23 cellular contexts compared by ENCODE assay signal in genomic region chr21:43684424-43684823, GRCh38. TPM values are rescaled to one million over a fixed set of nuclear protein-coding genes. Genes with fewer than 3 reads are reported as not detected.
DNase-seq lines count a peak whose midpoint lies in the region; ATAC-seq lines count a peak whose summit lies in the region.
"Had no signal": no experiment of that assay in that cellular context is flagged by ENCODE, and none has a peak within 500 bp of the region (broad histone marks: within the 10 kb centered on the region; RNA-seq: fewer than 3 reads in every experiment).

No MANE protein-coding gene starts in this region.

- H3K27me3 Mint-ChIP-seq in activated CD4-positive, alpha-beta memory T cell treated with anti-CD3 and anti-CD28 coated beads, Interleukin-2, amount 10 ng/mL, durations not matched to agents 7 days and 5 days: no peaks in the 10 kb centered on the region
- no peaks in the 10 kb centered on the region for H3K27me3 Mint-ChIP-seq in activated CD4-positive, alpha-beta memory T cell treated with anti-CD3 and anti-CD28 coated beads for 36 hours
- H3K27me3 Mint-ChIP-seq: T-cell had no signal

- no peak for ATAC-seq in GM21528 (IDR thresholded peaks at IDR 0.05; ENCODE audit: low FRiP score, unreplicated experiment)
- ATAC-seq: A549, psoas muscle, T-cell, WTC11 had no signal

- H3K9me3 Mint-ChIP-seq in activated CD4-positive, alpha-beta memory T cell treated with anti-CD3 and anti-CD28 coated beads, Interleukin-2, amount 10 ng/mL, durations not matched to agents 7 days and 5 days: no peaks in the 10 kb centered on the region
- no peaks in the 10 kb centered on the region for H3K9me3 Mint-ChIP-seq in activated CD4-positive, alpha-beta memory T cell treated with anti-CD3 and anti-CD28 coated beads for 36 hours
- H3K9me3 Mint-ChIP-seq: neural crest cell, T-cell, WTC11 had no signal

- DNase-seq in activated CD4-positive, alpha-beta memory T cell treated with anti-CD3 and anti-CD28 coated beads, Interleukin-2, amount 10 ng/mL, durations not matched to agents 7 days and 5 days: peak; percentile 40
- DNase-seq in activated CD4-positive, alpha-beta memory T cell treated with anti-CD3 and anti-CD28 coated beads for 36 hours: no peak
- DNase-seq in MV-4-11 (lab: John Stamatoyannopoulos, UW) (peak; percentile 37), dermis blood vessel endothelial cell (peak; percentile 78), lung microvascular endothelial cell (ENCODE audit: low read depth in 2 of 2) (peak; percentile 27 to 87)
- no peak for DNase-seq in stimulated activated CD4-positive, alpha-beta T cell treated with anti-CD3 and anti-CD28 coated beads, Interleukin-1b, Interleukin-23, amount 100 ng/mL, for 48 hours
- DNase-seq in stimulated activated naive CD4-positive, alpha-beta T cell treated with Interleukin-2 at 50 U/mL for 16 hours (lab: John Stamatoyannopoulos, UW): no peak
- DNase-seq: amniotic stem cell; erythroblast; KG1; kidney glomerular epithelial cell; NCI-H187 treated with DMSO at 0.1 percent for 48 hours; NCI-H2227 treated with DMSO at 0.1 percent for 48 hours; NCI-H774; OCI-M1; psoas muscle; SIG-M5; stimulated activated CD4-positive, alpha-beta T cell treated with anti-CD3 and anti-CD28 coated beads, Interleukin-4, amount 100 ng/mL, for 24 hours; T-cell had no signal

- POLR2A ChIA-PET in activated CD4-positive, alpha-beta memory T cell treated with anti-CD3 and anti-CD28 coated beads, Interleukin-2, amount 10 ng/mL, durations not matched to agents 7 days and 5 days (lab: Charles Lee): interaction anchor here (1.0 to 1.9 kb wide), 2 partner anchors 10 to 35 kb away, joined by 3 to 11 read pairs; no protein-coding TSS in a partner anchor
- POLR2A ChIA-PET in activated CD4-positive, alpha-beta memory T cell treated with anti-CD3 and anti-CD28 coated beads for 36 hours (lab: Charles Lee): no interaction called here

- H3K27ac Mint-ChIP-seq in activated CD4-positive, alpha-beta memory T cell treated with anti-CD3 and anti-CD28 coated beads, Interleukin-2, amount 10 ng/mL, durations not matched to agents 7 days and 5 days: peak overlapping the region; percentile 89
- H3K27ac Mint-ChIP-seq in activated CD4-positive, alpha-beta memory T cell treated with anti-CD3 and anti-CD28 coated beads for 36 hours: no peak overlapping the region
- H3K27ac Mint-ChIP-seq: T-cell, WTC11 had no signal

- intact Hi-C loops in activated CD4-positive, alpha-beta memory T cell treated with anti-CD3 and anti-CD28 coated beads for 36 hours (cut with micrococcal nuclease): no loop called here

- peaks cover 65% of the 10 kb centered on the region for H3K36me3 Mint-ChIP-seq in activated CD4-positive, alpha-beta memory T cell treated with anti-CD3 and anti-CD28 coated beads, Interleukin-2, amount 10 ng/mL, durations not matched to agents 7 days and 5 days (ENCODE audit: low read depth)
- peaks cover 50% of the 10 kb centered on the region for H3K36me3 Mint-ChIP-seq in activated CD4-positive, alpha-beta memory T cell treated with anti-CD3 and anti-CD28 coated beads for 36 hours

- peaks cover 27% of the 10 kb centered on the region for H3K4me1 Mint-ChIP-seq in activated CD4-positive, alpha-beta memory T cell treated with anti-CD3 and anti-CD28 coated beads, Interleukin-2, amount 10 ng/mL, durations not matched to agents 7 days and 5 days
- peaks cover 3% of the 10 kb centered on the region for H3K4me1 Mint-ChIP-seq in activated CD4-positive, alpha-beta memory T cell treated with anti-CD3 and anti-CD28 coated beads for 36 hours (ENCODE audit: low read depth)
- H3K4me1 Mint-ChIP-seq: neural crest cell, WTC11 had no signal

- peak overlapping the region; percentile 6 for H3K4me3 Mint-ChIP-seq in activated CD4-positive, alpha-beta memory T cell treated with anti-CD3 and anti-CD28 coated beads, Interleukin-2, amount 10 ng/mL, durations not matched to agents 7 days and 5 days
- H3K4me3 Mint-ChIP-seq in activated CD4-positive, alpha-beta memory T cell treated with anti-CD3 and anti-CD28 coated beads for 36 hours: no peak overlapping the region
- H3K4me3 Mint-ChIP-seq: neural crest cell, T-cell, WTC11 had no signal

- CTCF ChIA-PET in activated CD4-positive, alpha-beta memory T cell treated with anti-CD3 and anti-CD28 coated beads, Interleukin-2, amount 10 ng/mL, durations not matched to agents 7 days and 5 days (lab: Charles Lee): no interaction called here
- CTCF ChIA-PET in activated CD4-positive, alpha-beta memory T cell treated with anti-CD3 and anti-CD28 coated beads for 36 hours (lab: Charles Lee): no interaction called here

RNA-seq across cellular contexts. Expression of gene RRP1B, which starts 25.1 kb away (rescaled TPM):
- total RNA-seq in activated CD4-positive, alpha-beta memory T cell treated with anti-CD3 and anti-CD28 coated beads, Interleukin-2, amount 10 ng/mL, durations not matched to agents 7 days and 5 days: 10 to 100 TPM; 43.3 to 43.7 TPM
- total RNA-seq in activated CD4-positive, alpha-beta memory T cell treated with anti-CD3 and anti-CD28 coated beads for 36 hours: 10 to 100 TPM; 66.7 to 69.9 TPM
- total RNA-seq in dermis blood vessel endothelial cell: 36.1 and 40.6 TPM in 2 replicates
- 14.6 and 20.8 TPM in 2 replicates for total RNA-seq in lung microvascular endothelial cell

RNA-seq across cellular contexts. Expression of gene HSF2BP, which starts 25.1 kb away (rescaled TPM):
- under 1 TPM; 0.15 to 0.40 TPM for total RNA-seq in activated CD4-positive, alpha-beta memory T cell treated with anti-CD3 and anti-CD28 coated beads, Interleukin-2, amount 10 ng/mL, durations not matched to agents 7 days and 5 days
- under 1 TPM; 0.50 to 0.73 TPM for total RNA-seq in activated CD4-positive, alpha-beta memory T cell treated with anti-CD3 and anti-CD28 coated beads for 36 hours
- total RNA-seq in dermis blood vessel endothelial cell: 0.65 and 0.68 TPM in 2 replicates
- 0.20 and 0.44 TPM in 2 replicates for total RNA-seq in lung microvascular endothelial cell

RNA-seq across cellular contexts. Expression of gene PDXK, which starts 34.5 kb away (rescaled TPM):
- total RNA-seq in activated CD4-positive, alpha-beta memory T cell treated with anti-CD3 and anti-CD28 coated beads, Interleukin-2, amount 10 ng/mL, durations not matched to agents 7 days and 5 days: 10 to 100 TPM; 94.1 to 95.0 TPM
- total RNA-seq in activated CD4-positive, alpha-beta memory T cell treated with anti-CD3 and anti-CD28 coated beads for 36 hours: 100 to 1,000 TPM; 126 to 131 TPM
- total RNA-seq in dermis blood vessel endothelial cell (47.0 and 87.4 TPM in 2 replicates), lung microvascular endothelial cell (20.7 and 23.6 TPM in 2 replicates)

Comparison
In these comparisons a context has a peak if more than half of its experiments do, and no peak if none do; other contexts are left out.
1. DNase-seq: peak in activated CD4-positive, alpha-beta memory T cell treated with anti-CD3 and anti-CD28 coated beads, Interleukin-2, amount 10 ng/mL, durations not matched to agents 7 days and 5 days (single experiment), MV-4-11 (single experiment), dermis blood vessel endothelial cell (single experiment) and lung microvascular endothelial cell (2 of 2); none in activated CD4-positive, alpha-beta memory T cell treated with anti-CD3 and anti-CD28 coated beads for 36 hours (single experiment), stimulated activated CD4-positive, alpha-beta T cell treated with anti-CD3 and anti-CD28 coated beads, Interleukin-1b, Interleukin-23, amount 100 ng/mL, for 48 hours (single experiment) and stimulated activated naive CD4-positive, alpha-beta T cell treated with Interleukin-2 at 50 U/mL for 16 hours (single experiment).